32 cellular contexts compared by ENCODE assay signal in the genomic region with DNA sequence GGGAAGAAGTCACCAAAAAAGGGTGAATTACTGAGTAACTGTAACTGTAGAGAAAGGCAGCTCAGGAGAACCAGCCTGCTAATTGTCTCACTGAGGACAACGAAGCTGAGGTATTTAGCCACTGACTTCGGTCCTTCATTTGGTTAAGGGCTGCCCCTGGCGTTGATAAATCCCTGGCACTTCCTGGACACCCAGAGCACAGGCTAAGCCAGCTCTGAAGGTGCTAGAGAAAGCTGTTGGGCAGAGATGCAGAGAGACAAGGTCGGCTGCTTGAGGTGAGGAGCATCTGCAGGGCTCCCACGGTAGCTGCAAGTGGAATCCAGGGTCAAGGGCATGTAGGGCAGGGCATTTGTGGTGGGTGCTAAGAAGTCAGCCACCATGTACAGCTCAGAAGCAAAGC.
"Had no signal": no experiment of that assay in that cellular context is flagged by ENCODE, and none has a peak within 500 bp of the region (broad histone marks: within the 10 kb centered on the region; RNA-seq: fewer than 3 reads in every experiment).

No MANE protein-coding gene starts in this region.

- H3K9me3 ChIP-seq: adrenal gland, gastrocnemius medialis, ovary, right atrium auricular region, stomach, thyroid gland, upper lobe of right lung had no signal

- H3K27me3 ChIP-seq: hepatocyte, ovary, right atrium auricular region, thyroid gland, upper lobe of right lung had no signal

- H3K36me3 ChIP-seq: adrenal gland, gastrocnemius medialis, ovary, right atrium auricular region, stomach, thyroid gland, upper lobe of right lung had no signal

- H3K4me3 Mint-ChIP-seq: activated CD4-positive, alpha-beta memory T cell treated with anti-CD3 and anti-CD28 coated beads for 36 hours; activated CD4-positive, alpha-beta T cell treated with anti-CD3 and anti-CD28 coated beads, Interleukin-2, amount 10 ng/mL, durations not matched to agents 24 days and 14 days; activated naive CD4-positive, alpha-beta T cell treated with anti-CD3 and anti-CD28 coated beads for 36 hours; activated naive CD8-positive, alpha-beta T cell treated with anti-CD3 and anti-CD28 coated beads for 36 hours; activated T-helper 1 cell treated with anti-CD3 and anti-CD28 coated beads, Interleukin-12 subunit alpha, Interleukin-12 subunit beta, Interleukin-2, Interleukin-4 antibody, amounts not matched to agents 30 ng/mL and 10 ng/mL and 1 ng/mL, durations not matched to agents 14 hours and 24 hours and 36 hours; brain; naive B cell; nephron progenitor cell; stimulated activated naive B cell treated with anti-CD40 and anti-IgM and Interleukin-4, amounts not matched to agents 10 μg/mL and 1 μg/mL and 100 μg/mL, for 72 hours had no signal

- H3K27me3 Mint-ChIP-seq: activated CD4-positive, alpha-beta memory T cell treated with anti-CD3 and anti-CD28 coated beads for 36 hours; activated CD4-positive, alpha-beta T cell treated with anti-CD3 and anti-CD28 coated beads, Interleukin-2, amount 10 ng/mL, durations not matched to agents 24 days and 14 days; activated naive CD8-positive, alpha-beta T cell treated with anti-CD3 and anti-CD28 coated beads for 36 hours had no signal

- H3K27ac ChIP-seq: adrenal gland, gastrocnemius medialis, hepatocyte, ovary, right atrium auricular region, stomach, thyroid gland, upper lobe of right lung, VCaP had no signal

- H3K27ac Mint-ChIP-seq: activated CD4-positive, alpha-beta memory T cell treated with anti-CD3 and anti-CD28 coated beads for 36 hours; activated CD4-positive, alpha-beta T cell treated with anti-CD3 and anti-CD28 coated beads, Interleukin-2, amount 10 ng/mL, durations not matched to agents 24 days and 14 days; activated naive CD4-positive, alpha-beta T cell treated with anti-CD3 and anti-CD28 coated beads for 36 hours; activated naive CD8-positive, alpha-beta T cell treated with anti-CD3 and anti-CD28 coated beads for 36 hours; activated T-helper 1 cell treated with anti-CD3 and anti-CD28 coated beads, Interleukin-12 subunit alpha, Interleukin-12 subunit beta, Interleukin-2, Interleukin-4 antibody, amounts not matched to agents 30 ng/mL and 10 ng/mL and 1 ng/mL, durations not matched to agents 14 hours and 24 hours and 36 hours; brain; naive B cell; nephron progenitor cell; stimulated activated naive B cell treated with anti-CD40 and anti-IgM and Interleukin-4, amounts not matched to agents 10 μg/mL and 1 μg/mL and 100 μg/mL, for 72 hours had no signal

- H3K36me3 Mint-ChIP-seq: activated CD4-positive, alpha-beta memory T cell treated with anti-CD3 and anti-CD28 coated beads for 36 hours; activated naive CD8-positive, alpha-beta T cell treated with anti-CD3 and anti-CD28 coated beads for 36 hours; brain; stimulated activated naive B cell treated with anti-CD40 and anti-IgM and Interleukin-4, amounts not matched to agents 10 μg/mL and 1 μg/mL and 100 μg/mL, for 72 hours had no signal

- ATAC-seq: activated CD4-positive, CD25-positive, alpha-beta regulatory T cell treated with anti-CD3 and anti-CD28 coated beads, Interleukin-2, amount 50 U/mL, for 24 hours; gastrocnemius medialis; left cardiac atrium; left ventricle myocardium superior; stimulated activated naive B cell treated with anti-CD40 and anti-IgM and Interleukin-4, amounts not matched to agents 10 μg/mL and 1 μg/mL and 100 μg/mL, for 72 hours; upper lobe of right lung had no signal

- H3K9me3 Mint-ChIP-seq: activated CD4-positive, alpha-beta memory T cell treated with anti-CD3 and anti-CD28 coated beads for 36 hours; activated naive CD4-positive, alpha-beta T cell treated with anti-CD3 and anti-CD28 coated beads for 36 hours; activated naive CD8-positive, alpha-beta T cell treated with anti-CD3 and anti-CD28 coated beads for 36 hours; activated T-helper 1 cell treated with anti-CD3 and anti-CD28 coated beads, Interleukin-12 subunit alpha, Interleukin-12 subunit beta, Interleukin-2, Interleukin-4 antibody, amounts not matched to agents 30 ng/mL and 10 ng/mL and 1 ng/mL, durations not matched to agents 14 hours and 24 hours and 36 hours had no signal

- H3K4me1 ChIP-seq: adrenal gland, gastrocnemius medialis, right atrium auricular region, stomach, thyroid gland, upper lobe of right lung had no signal

- DNase-seq: activated CD4-positive, alpha-beta memory T cell treated with anti-CD3 and anti-CD28 coated beads for 36 hours; activated CD4-positive, alpha-beta T cell treated with anti-CD3 and anti-CD28 coated beads, Interleukin-2, amount 10 ng/mL, durations not matched to agents 24 days and 14 days; activated CD8-positive, alpha-beta memory T cell treated with anti-CD3 and anti-CD28 coated beads, Interleukin-2, amount 50 U/mL, for 4 hours; activated effector memory CD4-positive, alpha-beta T cell treated with anti-CD3 and anti-CD28 coated beads, Interleukin-2, amount 50 U/mL, for 16 hours; activated naive CD4-positive, alpha-beta T cell treated with anti-CD3 and anti-CD28 coated beads for 36 hours; activated naive CD8-positive, alpha-beta T cell treated with anti-CD3 and anti-CD28 coated beads for 36 hours; activated T-cell treated with anti-CD3 and anti-CD28 coated beads, Interleukin-2, amount 50 U/mL, for 1 hour; adrenal gland; aorta; central memory CD4-positive, alpha-beta T cell; dermis blood vessel endothelial cell; effector CD4-positive, alpha-beta T cell; erythroblast; gastrocnemius medialis; glutamatergic neuron; left cardiac atrium; left ventricle myocardium superior; naive B cell; nephron progenitor cell; ovary; stimulated activated CD4-positive, alpha-beta T cell treated with anti-CD3 and anti-CD28 coated beads, Interleukin-1b, Interleukin-23, amount 100 ng/mL, for 48 hours; stimulated activated naive B cell treated with anti-CD40 and anti-IgM and Interleukin-4, amounts not matched to agents 10 μg/mL and 1 μg/mL and 100 μg/mL, for 72 hours; stomach; thyroid gland; upper lobe of right lung had no signal

- H3K4me3 ChIP-seq: adrenal gland, gastrocnemius medialis, hepatocyte, ovary, right atrium auricular region, smooth muscle cell, stomach, thyroid gland, upper lobe of right lung had no signal
